In the genomic region with DNA sequence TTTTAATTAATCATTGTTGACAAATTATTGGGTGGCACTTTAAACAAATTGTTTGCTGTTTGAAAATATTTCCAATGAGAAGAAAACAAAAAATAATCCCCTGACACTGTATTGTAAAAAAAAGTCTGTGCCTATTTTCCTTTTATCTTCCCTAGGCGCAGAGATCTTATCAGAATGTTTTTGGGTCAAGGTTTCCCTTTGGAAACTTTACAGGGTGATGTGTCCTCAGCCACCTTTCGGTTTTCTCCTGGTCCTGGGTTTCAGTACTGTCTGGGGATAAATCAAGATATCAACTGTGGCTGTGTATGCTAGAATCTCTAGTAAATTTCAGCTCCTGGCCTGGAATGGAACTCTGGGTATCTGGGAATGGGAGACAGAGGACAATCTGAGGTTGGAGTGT, we compare ENCODE assay signal across 1 cellular context.
TF ChIP-seq lines count a peak whose summit lies in the region.

No MANE protein-coding gene starts in this region.

TF ChIP-seq in HCT116, 20 proteins besides CTCF, POLR2A, EP300 and RAD21 (continued from another document):
- TF ChIP-seq SRF (IDR thresholded peaks at IDR 0.05; ENCODE audit: low read depth) (no peak), EZH2 (IDR thresholded peaks at IDR 0.05) (no peak), SIN3A (IDR thresholded peaks at IDR 0.05; ENCODE audit: low read depth) (no peak), ZFX (IDR thresholded peaks at IDR 0.05) (no peak), FOSL1 (IDR thresholded peaks at IDR 0.05; ENCODE audit: low read depth) (no peak), ZNF274 (IDR thresholded peaks at IDR 0.05; ENCODE audit: low read depth, low read length) (no peak)
- TF ChIP-seq, protein P1, sequence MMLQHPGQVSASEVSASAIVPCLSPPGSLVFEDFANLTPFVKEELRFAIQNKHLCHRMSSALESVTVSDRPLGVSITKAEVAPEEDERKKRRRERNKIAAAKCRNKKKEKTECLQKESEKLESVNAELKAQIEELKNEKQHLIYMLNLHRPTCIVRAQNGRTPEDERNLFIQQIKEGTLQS (IDR thresholded peaks at IDR 0.05): no peak
